Comparison of ENCODE assay signal across 1 cellular context in the genomic region with DNA sequence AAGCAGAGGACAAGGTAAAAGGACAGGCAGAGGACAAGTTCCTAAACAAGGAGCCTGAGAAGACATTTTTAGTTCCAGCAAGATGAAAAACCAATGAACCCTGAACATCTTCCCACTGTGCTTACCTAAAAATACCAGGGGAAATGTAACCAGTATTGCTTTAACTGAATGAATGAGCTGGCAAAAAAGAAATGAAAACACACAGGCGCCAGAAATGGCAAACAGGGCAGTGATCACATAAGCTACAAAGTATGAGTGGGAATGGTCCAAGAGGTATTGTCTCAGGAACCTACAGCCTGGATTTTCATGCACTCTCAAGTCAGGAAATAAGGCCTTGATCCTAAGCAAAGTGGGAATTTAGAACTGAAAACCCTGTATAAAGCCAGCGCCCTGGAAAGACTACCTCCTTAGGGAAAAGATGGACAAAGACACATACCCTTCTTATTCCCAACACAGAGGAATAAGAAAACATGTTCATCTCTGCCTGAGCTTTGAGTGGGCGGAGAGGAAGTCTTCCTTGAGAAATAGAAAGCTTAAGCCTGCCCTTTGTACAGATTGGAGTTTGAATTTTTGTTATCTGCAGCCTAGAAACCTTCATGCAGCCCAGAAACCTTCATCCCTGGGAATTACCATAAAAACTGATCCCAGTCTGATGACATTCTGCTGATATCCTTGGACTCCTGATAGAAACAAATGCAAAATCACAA.
A peak's percentile ranks its signal among the peaks of the same experiment; 100 is the strongest.
TF ChIP-seq lines count a peak whose summit lies in the region.

No MANE protein-coding gene starts in this region.

TF ChIP-seq in IMR-90, 13 proteins besides CTCF, POLR2A, EP300 and RAD21:
- TF ChIP-seq FOS (IDR thresholded peaks at IDR 0.05; ENCODE audit: low read depth, low read length): no peak
- no peak for TF ChIP-seq CHD1 (IDR thresholded peaks at IDR 0.05; ENCODE audit: low read depth, low read length)
- TF ChIP-seq MAZ (IDR thresholded peaks at IDR 0.05; ENCODE audit: borderline replicate concordance, low read depth, low read length): no peak
- TF ChIP-seq MAFK (IDR thresholded peaks at IDR 0.05; ENCODE audit: low read depth, low read length): 0 out of 2 replicates have a peak, but pooled peaks have one; percentile 14
- TF ChIP-seq, protein P1, sequence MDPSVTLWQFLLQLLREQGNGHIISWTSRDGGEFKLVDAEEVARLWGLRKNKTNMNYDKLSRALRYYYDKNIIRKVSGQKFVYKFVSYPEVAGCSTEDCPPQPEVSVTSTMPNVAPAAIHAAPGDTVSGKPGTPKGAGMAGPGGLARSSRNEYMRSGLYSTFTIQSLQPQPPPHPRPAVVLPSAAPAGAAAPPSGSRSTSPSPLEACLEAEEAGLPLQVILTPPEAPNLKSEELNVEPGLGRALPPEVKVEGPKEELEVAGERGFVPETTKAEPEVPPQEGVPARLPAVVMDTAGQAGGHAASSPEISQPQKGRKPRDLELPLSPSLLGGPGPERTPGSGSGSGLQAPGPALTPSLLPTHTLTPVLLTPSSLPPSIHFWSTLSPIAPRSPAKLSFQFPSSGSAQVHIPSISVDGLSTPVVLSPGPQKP (IDR thresholded peaks at IDR 0.05; ENCODE audit: borderline replicate concordance, low read depth, low read length): no peak
